17 cellular contexts compared by ENCODE assay signal in the genomic region with DNA sequence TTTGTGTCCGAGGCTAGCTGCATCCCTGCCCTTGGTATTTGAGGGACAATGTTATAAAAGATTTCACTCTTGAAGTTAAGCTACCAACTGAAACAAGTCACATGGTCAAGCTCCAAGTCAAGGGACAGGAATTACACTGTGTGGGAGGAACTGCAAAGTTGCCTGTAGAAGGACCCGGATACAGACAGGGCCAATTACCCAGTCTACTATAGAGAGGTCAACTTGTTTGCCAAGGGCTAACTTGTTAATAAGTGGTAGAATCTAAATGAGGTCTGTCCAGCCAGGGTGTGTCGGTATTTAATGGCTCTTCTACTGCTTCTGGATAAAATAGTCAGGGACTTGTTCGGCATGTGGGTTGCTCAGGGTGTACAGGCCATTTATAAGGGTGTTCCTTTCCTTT. TPM values are rescaled to one million over a fixed set of nuclear protein-coding genes. Genes with fewer than 3 reads are reported as not detected.
DNase-seq lines count a peak whose midpoint lies in the region; ATAC-seq and TF ChIP-seq lines count a peak whose summit lies in the region.
"Had no signal": no experiment of that assay in that cellular context is flagged by ENCODE, and none has a peak within 500 bp of the region (broad histone marks: within the 10 kb centered on the region; RNA-seq: fewer than 3 reads in every experiment).

No MANE protein-coding gene starts in this region.

- no peak overlapping the region for H3K4me3 Mint-ChIP-seq in nephron
- H3K4me3 Mint-ChIP-seq: CD8-positive, alpha-beta T cell; dendritic cell treated with granulocyte-macrophage colony-stimulating factor and Interleukin-4, amounts not matched to agents 40 ng/mL and 50 ng/mL, for 4 days; stimulated activated naive CD8-positive, alpha-beta T cell treated with anti-CD3 and anti-CD28 coated beads, Interleukin-15, amount 100 ng/mL, for 72 hours had no signal

- H3K9me3 ChIP-seq in SK-N-SH (no peaks in the 10 kb centered on the region), upper lobe of right lung (no peaks in the 10 kb centered on the region)
- H3K9me3 ChIP-seq: ascending aorta, esophagus squamous epithelium had no signal

- no peak for TF ChIP-seq RAD21 in SK-N-SH (IDR thresholded peaks at IDR 0.05; ENCODE audit: low read length)

- H3K36me3 Mint-ChIP-seq in nephron (ENCODE audit: low read depth): peaks cover 27% of the 10 kb centered on the region
- H3K36me3 Mint-ChIP-seq: CD8-positive, alpha-beta T cell had no signal

- H3K27ac ChIP-seq in SK-N-SH (ENCODE audit: low read depth in 2 of 2, low read length in 1 of 2) (no peak overlapping the region), upper lobe of right lung (no peak overlapping the region)
- H3K27ac ChIP-seq: ascending aorta, esophagus squamous epithelium had no signal

- 100% methylated on average over 4 of the region's 4 CpGs for WGBS in SK-N-SH (ENCODE audit: low lambda C conversion rate)

- intact Hi-C loops in upper lobe of right lung (cut with DNase I): no loop called here

- peaks cover 29% of the 10 kb centered on the region for H3K79me2 ChIP-seq in SK-N-SH (ENCODE audit: insufficient read depth)

- TF ChIP-seq CTCF in SK-N-SH (IDR thresholded peaks at IDR 0.05) (no peak), fibroblast of mammary gland (conservative IDR thresholded peaks at IDR 0.05; ENCODE audit: control insufficient read depth, insufficient read depth, low read depth, low read length) (no peak), nephron (IDR thresholded peaks at IDR 0.05; ENCODE audit: unreplicated experiment in 3 of 3) (no peak), upper lobe of right lung (IDR thresholded peaks at IDR 0.05) (no peak)

- DNase-seq in SK-N-SH (no peak), fibroblast of mammary gland (ENCODE audit: low read depth) (peak; percentile 43), upper lobe of right lung (no peak), HEK293T (ENCODE audit: extremely low spot score) (no peak), GM19238 (ENCODE audit: insufficient read length, low spot score) (no peak)
- DNase-seq: activated effector memory CD4-positive, alpha-beta T cell treated with Interleukin-2 at 50 U/mL for 16 hours; CD8-positive, alpha-beta T cell; esophagus squamous epithelium; NCI-H1436 treated with DMSO at 0.1 percent for 48 hours; NCI-H446; stimulated activated naive CD8-positive, alpha-beta T cell treated with anti-CD3 and anti-CD28 coated beads, Interleukin-15, amount 100 ng/mL, for 72 hours had no signal

- no peaks in the 10 kb centered on the region for H3K9me3 Mint-ChIP-seq in nephron
- H3K9me3 Mint-ChIP-seq: dendritic cell treated with granulocyte-macrophage colony-stimulating factor and Interleukin-4, amounts not matched to agents 40 ng/mL and 50 ng/mL, for 4 days; stimulated activated naive CD8-positive, alpha-beta T cell treated with anti-CD3 and anti-CD28 coated beads, Interleukin-15, amount 100 ng/mL, for 72 hours had no signal

- TF ChIP-seq EP300 in SK-N-SH (IDR thresholded peaks at IDR 0.05; ENCODE audit: borderline replicate concordance in 1 of 2, low read depth in 1 of 2, low read length in 1 of 2): no peak

- CTCF ChIA-PET in SK-N-SH (lab: Yijun Ruan, JAX) (no interaction called here), HEK293T (lab: Yijun Ruan, JAX) (interaction anchor here (0.6 kb wide), 1 partner anchor 242 kb away, joined by 3 read pairs; no protein-coding TSS in a partner anchor)

- no peaks in the 10 kb centered on the region for H3F3A ChIP-seq in SK-N-SH (replicated peaks; ENCODE audit: insufficient read depth)

- no peaks in the 10 kb centered on the region for H4K20me1 ChIP-seq in SK-N-SH (ENCODE audit: insufficient read depth)

- POLR2A ChIA-PET in SK-N-SH (lab: Yijun Ruan, JAX): no interaction called here
- POLR2A ChIA-PET in HEK293T (lab: Yijun Ruan, JAX): no interaction called here

- peaks cover 11% of the 10 kb centered on the region for H3K4me1 Mint-ChIP-seq in nephron
- H3K4me1 Mint-ChIP-seq: stimulated activated naive CD8-positive, alpha-beta T cell treated with anti-CD3 and anti-CD28 coated beads, Interleukin-15, amount 100 ng/mL, for 72 hours had no signal

- H3K4me3 ChIP-seq in SK-N-SH (ENCODE audit: low read depth in 2 of 2, low read length in 1 of 2) (no peak overlapping the region), fibroblast of mammary gland (ENCODE audit: control insufficient read depth, low read depth, low read length) (no peak overlapping the region), upper lobe of right lung (no peak overlapping the region)
- H3K4me3 ChIP-seq: ascending aorta, esophagus squamous epithelium had no signal

- peak; percentile 25; the same call in 1 of the 3 replicates for ATAC-seq in SK-N-SH treated with all-trans-retinoic acid at 6 μM for 48 hours
- peak; percentile 71 for ATAC-seq in upper lobe of right lung
- ATAC-seq in HG02981 (IDR thresholded peaks at IDR 0.05; ENCODE audit: unreplicated experiment): no peak
- ATAC-seq: CD8-positive, alpha-beta T cell; stimulated activated naive CD8-positive, alpha-beta T cell treated with anti-CD3 and anti-CD28 coated beads, Interleukin-15, amount 100 ng/mL, for 72 hours had no signal

- H3K9me2 ChIP-seq in SK-N-SH: no peaks in the 10 kb centered on the region

- H3K4me1 ChIP-seq in SK-N-SH (ENCODE audit: control insufficient read depth in 1 of 2, insufficient read depth in 2 of 2, low read depth in 1 of 2, low read length in 1 of 2): no peaks in the 10 kb centered on the region
- peaks cover 14% of the 10 kb centered on the region for H3K4me1 ChIP-seq in upper lobe of right lung
- H3K4me1 ChIP-seq: esophagus squamous epithelium had no signal

- no peak overlapping the region for H2AFZ ChIP-seq in SK-N-SH (ENCODE audit: low read depth)

- H3K27me3 ChIP-seq in SK-N-SH (ENCODE audit: insufficient read depth) (no peaks in the 10 kb centered on the region), upper lobe of right lung (no peaks in the 10 kb centered on the region)
- H3K27me3 ChIP-seq: ascending aorta, esophagus squamous epithelium had no signal

- H3K36me3 ChIP-seq in SK-N-SH (replicated peaks in 1 of 2; ENCODE audit: control insufficient read depth in 1 of 2, insufficient read depth in 2 of 2, low read length in 1 of 2) (peaks cover 0 to 13% of the 10 kb centered on the region in 2 experiments), upper lobe of right lung (no peaks in the 10 kb centered on the region)
- H3K36me3 ChIP-seq: ascending aorta, esophagus squamous epithelium had no signal

- no peaks in the 10 kb centered on the region for H3K27me3 Mint-ChIP-seq in nephron (ENCODE audit: low read depth)
- H3K27me3 Mint-ChIP-seq: dendritic cell treated with granulocyte-macrophage colony-stimulating factor and Interleukin-4, amounts not matched to agents 40 ng/mL and 50 ng/mL, for 4 days; stimulated activated naive CD8-positive, alpha-beta T cell treated with anti-CD3 and anti-CD28 coated beads, Interleukin-15, amount 100 ng/mL, for 72 hours had no signal

- peak overlapping the region; percentile 55 to 86 (median 66) for H3K27ac Mint-ChIP-seq in nephron
- H3K27ac Mint-ChIP-seq: CD8-positive, alpha-beta T cell; dendritic cell treated with granulocyte-macrophage colony-stimulating factor and Interleukin-4, amounts not matched to agents 40 ng/mL and 50 ng/mL, for 4 days had no signal

- no peak overlapping the region for H3K9ac ChIP-seq in SK-N-SH

- no peak overlapping the region for H3K4me2 ChIP-seq in SK-N-SH

TF ChIP-seq in SK-N-SH treated with all-trans-retinoic acid at 6 μM for 48 hours, 23 proteins besides CTCF, POLR2A, EP300 and RAD21:
- no peak for TF ChIP-seq OSR1 (CRISPR knock-in tag; IDR thresholded peaks at IDR 0.05)

TF ChIP-seq in SK-N-SH, 30 proteins besides CTCF, POLR2A, EP300 and RAD21 (continues in another document):
- TF ChIP-seq, protein P1, sequence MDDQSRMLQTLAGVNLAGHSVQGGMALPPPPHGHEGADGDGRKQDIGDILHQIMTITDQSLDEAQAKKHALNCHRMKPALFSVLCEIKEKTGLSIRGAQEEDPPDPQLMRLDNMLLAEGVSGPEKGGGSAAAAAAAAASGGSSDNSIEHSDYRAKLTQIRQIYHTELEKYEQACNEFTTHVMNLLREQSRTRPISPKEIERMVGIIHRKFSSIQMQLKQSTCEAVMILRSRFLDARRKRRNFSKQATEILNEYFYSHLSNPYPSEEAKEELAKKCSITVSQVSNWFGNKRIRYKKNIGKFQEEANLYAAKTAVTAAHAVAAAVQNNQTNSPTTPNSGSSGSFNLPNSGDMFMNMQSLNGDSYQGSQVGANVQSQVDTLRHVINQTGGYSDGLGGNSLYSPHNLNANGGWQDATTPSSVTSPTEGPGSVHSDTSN (IDR thresholded peaks at IDR 0.05): no peak
- TF ChIP-seq SMC3 (IDR thresholded peaks at IDR 0.05; ENCODE audit: low read depth, low read length) (no peak), FOSL2 (IDR thresholded peaks at IDR 0.05; ENCODE audit: borderline replicate concordance, low read depth) (no peak), FOXM1 (IDR thresholded peaks at IDR 0.05; ENCODE audit: low read depth) (no peak), FOXJ3 (CRISPR knock-in tag; IDR thresholded peaks at IDR 0.05) (no peak), GABPA (IDR thresholded peaks at IDR 0.05; ENCODE audit: low read depth) (no peak), CHD2 (IDR thresholded peaks at IDR 0.05; ENCODE audit: low read length, partially characterized antibody) (no peak), MEF2A (IDR thresholded peaks at IDR 0.05; ENCODE audit: borderline replicate concordance, low read depth) (no peak)

TF ChIP-seq in HEK293T, 16 proteins besides CTCF, POLR2A, EP300 and RAD21:
- TF ChIP-seq, protein P2, sequence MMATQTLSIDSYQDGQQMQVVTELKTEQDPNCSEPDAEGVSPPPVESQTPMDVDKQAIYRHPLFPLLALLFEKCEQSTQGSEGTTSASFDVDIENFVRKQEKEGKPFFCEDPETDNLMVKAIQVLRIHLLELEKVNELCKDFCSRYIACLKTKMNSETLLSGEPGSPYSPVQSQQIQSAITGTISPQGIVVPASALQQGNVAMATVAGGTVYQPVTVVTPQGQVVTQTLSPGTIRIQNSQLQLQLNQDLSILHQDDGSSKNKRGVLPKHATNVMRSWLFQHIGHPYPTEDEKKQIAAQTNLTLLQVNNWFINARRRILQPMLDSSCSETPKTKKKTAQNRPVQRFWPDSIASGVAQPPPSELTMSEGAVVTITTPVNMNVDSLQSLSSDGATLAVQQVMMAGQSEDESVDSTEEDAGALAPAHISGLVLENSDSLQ (IDR thresholded peaks at IDR 0.05): no peak
- no peak for TF ChIP-seq ELF4 (IDR thresholded peaks at IDR 0.05)
- TF ChIP-seq FOXA1 (IDR thresholded peaks at IDR 0.05): no peak

RNA-seq across cellular contexts. Expression of a gene that starts 55.7 kb away (rescaled TPM):
- polyA plus RNA-seq in SK-N-SH (2012; rRNA removed): 14.1 and 14.3 TPM in 2 replicates
- 16.9 and 20.3 TPM in 2 replicates for polyA plus RNA-seq in SK-N-SH (2012; cell fraction: cytosol; rRNA removed)
- polyA plus RNA-seq in SK-N-SH (2012; cell fraction: nucleus; rRNA removed): 10.4 and 17.9 TPM in 2 replicates
- 86.7 TPM for total RNA-seq in upper lobe of right lung
- total RNA-seq: activated CD8-positive, alpha-beta memory T cell treated with anti-CD3 and anti-CD28 coated beads for 36 hours; CD8-positive, alpha-beta T cell had no signal
